10 cellular contexts compared by ENCODE assay signal in genomic region chr9:134895849-134896833, GRCh38. TPM values are rescaled to one million over a fixed set of nuclear protein-coding genes. Genes with fewer than 3 reads are reported as not detected.
DNase-seq lines count a peak whose midpoint lies in the region; ATAC-seq lines count a peak whose summit lies in the region.
"Had no signal": no experiment of that assay in that cellular context is flagged by ENCODE, and none has a peak within 500 bp of the region (broad histone marks: within the 10 kb centered on the region; RNA-seq: fewer than 3 reads in every experiment).

No MANE protein-coding gene starts in this region.

- H3K4me3 Mint-ChIP-seq in stimulated activated memory B cell treated with anti-CD40 and anti-IgM and Interleukin-4, amounts not matched to agents 10 μg/mL and 1 μg/mL and 100 μg/mL, for 72 hours, result no peak overlapping the region

- peaks cover 15% of the 10 kb centered on the region for H3K9me3 Mint-ChIP-seq in stimulated activated memory B cell treated with anti-CD40 and anti-IgM and Interleukin-4, amounts not matched to agents 10 μg/mL and 1 μg/mL and 100 μg/mL, for 72 hours

- DNase-seq in NCI-H524 (lab: John Stamatoyannopoulos, UW) (peak; percentile 95 to 99), dermis microvascular lymphatic vessel endothelial cell (ENCODE audit: low read depth in 2 of 2) (peak; percentile 14 to 91), occipital lobe (lab: John Stamatoyannopoulos, UW) (peak; percentile 23), cerebellum (ENCODE audit: low spot score) (no peak), HuH-7 (ENCODE audit: low spot score) (no peak)
- no peak for DNase-seq in stimulated activated naive CD4-positive, alpha-beta T cell treated with Interleukin-2 at 50 U/mL for 16 hours (lab: John Stamatoyannopoulos, UW)
- DNase-seq: WERI-Rb-1 had no signal

- H3K4me2 ChIP-seq in BLaER1 treated with 17β-estradiol and CSF1 and Interleukin-3, amounts not matched to agents 10 nM and 100 nM, result peak overlapping the region in 10 of 11 experiments; percentile 16 to 46 (median 26); a peak in 10 of 22 replicates

- H3K27me3 Mint-ChIP-seq in stimulated activated memory B cell treated with anti-CD40 and anti-IgM and Interleukin-4, amounts not matched to agents 10 μg/mL and 1 μg/mL and 100 μg/mL, for 72 hours, result peaks cover 42% of the 10 kb centered on the region

- no peak overlapping the region for H3K27ac ChIP-seq in BLaER1 treated with 17β-estradiol and CSF1 and Interleukin-3, amounts not matched to agents 10 nM and 100 nM
- H3K27ac ChIP-seq: WERI-Rb-1 had no signal

- H4K20me1 ChIP-seq in BLaER1 treated with 17β-estradiol and CSF1 and Interleukin-3, amounts not matched to agents 10 nM and 100 nM, result no peaks in the 10 kb centered on the region

- peaks cover 30 to 46% (median 37%) of the 10 kb centered on the region in 11 experiments for H3K9me3 ChIP-seq in BLaER1 treated with 17β-estradiol and CSF1 and Interleukin-3, amounts not matched to agents 10 nM and 100 nM (replicated peaks in 1 of 11)

- H3K4me1 Mint-ChIP-seq in stimulated activated memory B cell treated with anti-CD40 and anti-IgM and Interleukin-4, amounts not matched to agents 10 μg/mL and 1 μg/mL and 100 μg/mL, for 72 hours, result no peaks in the 10 kb centered on the region

- peaks cover 24 to 40% (median 30%) of the 10 kb centered on the region in 10 experiments for H3K4me1 ChIP-seq in BLaER1 treated with 17β-estradiol and CSF1 and Interleukin-3, amounts not matched to agents 10 nM and 100 nM

- no peak overlapping the region for H3K4me3 ChIP-seq in BLaER1 treated with 17β-estradiol and CSF1 and Interleukin-3, amounts not matched to agents 10 nM and 100 nM

- no peaks in the 10 kb centered on the region for H3K36me3 ChIP-seq in BLaER1 treated with 17β-estradiol and CSF1 and Interleukin-3, amounts not matched to agents 10 nM and 100 nM
- H3K36me3 ChIP-seq: WERI-Rb-1 had no signal

- H3K9ac ChIP-seq in BLaER1 treated with 17β-estradiol and CSF1 and Interleukin-3, amounts not matched to agents 10 nM and 100 nM, result no peak overlapping the region

- ATAC-seq in stimulated activated memory B cell treated with anti-CD40 and anti-IgM and Interleukin-4, amounts not matched to agents 10 μg/mL and 1 μg/mL and 100 μg/mL, for 72 hours, result no peak

- no peaks in the 10 kb centered on the region for H3K36me3 Mint-ChIP-seq in stimulated activated memory B cell treated with anti-CD40 and anti-IgM and Interleukin-4, amounts not matched to agents 10 μg/mL and 1 μg/mL and 100 μg/mL, for 72 hours

- H3K27me3 ChIP-seq in BLaER1 treated with 17β-estradiol and CSF1 and Interleukin-3, amounts not matched to agents 10 nM and 100 nM, result peaks cover 0 to 40% (median 0%) of the 10 kb centered on the region in 11 experiments; a peak in 4 of 22 replicates

- no peak overlapping the region for H3K27ac Mint-ChIP-seq in stimulated activated memory B cell treated with anti-CD40 and anti-IgM and Interleukin-4, amounts not matched to agents 10 μg/mL and 1 μg/mL and 100 μg/mL, for 72 hours

RNA-seq across cellular contexts. Expression of gene FCN2, which starts 15.5 kb away (rescaled TPM):
- total RNA-seq in dermis microvascular lymphatic vessel endothelial cell (not detected in 2 replicates), occipital lobe (not detected), cerebellum (not detected)
- total RNA-seq: frontal cortex had no signal

RNA-seq across cellular contexts. Expression of gene FCN1, which starts 21.6 kb away (rescaled TPM):
- total RNA-seq in dermis microvascular lymphatic vessel endothelial cell (not detected in 2 replicates), occipital lobe (1.1 TPM), cerebellum (0.27 TPM)

Comparison
In these comparisons a context has a peak if more than half of its experiments do, and no peak if none do; other contexts are left out.
1. DNase-seq: peak in NCI-H524 (2 of 2), dermis microvascular lymphatic vessel endothelial cell (2 of 2) and occipital lobe (single experiment); none in cerebellum (single experiment), HuH-7 (single experiment) and stimulated activated naive CD4-positive, alpha-beta T cell treated with Interleukin-2 at 50 U/mL for 16 hours (single experiment).